In genomic region chr12:3077572-3078081, GRCh38 we compare ENCODE assay signal across 8 cellular contexts. TPM values are rescaled to one million over a fixed set of nuclear protein-coding genes. Genes with fewer than 3 reads are reported as not detected.
A peak's percentile ranks its signal among the peaks of the same experiment; 100 is the strongest.
DNase-seq lines count a peak whose midpoint lies in the region; ATAC-seq lines count a peak whose summit lies in the region.

No MANE protein-coding gene starts in this region.

- H3K4me3 ChIP-seq in ectodermal cell (ENCODE audit: insufficient read depth, low read depth, low read length), result peak overlapping the region; percentile 62
- H3K4me3 ChIP-seq in muscle layer of colon (ENCODE audit: low read depth in 1 of 2, low read length in 2 of 2), result peak overlapping the region; percentile 55 to 83

- H3K27ac ChIP-seq in ectodermal cell (ENCODE audit: insufficient read depth, low read depth, low read length, poor library complexity, severe bottlenecking) (no peak overlapping the region), muscle layer of colon (ENCODE audit: low read depth, low read length) (peak overlapping the region; percentile 80)

- H3K4me1 ChIP-seq in ectodermal cell (ENCODE audit: control insufficient read depth, insufficient read depth, low read length) (peaks cover 8% of the 10 kb centered on the region), muscle layer of colon (ENCODE audit: insufficient read depth, low read length) (peaks cover 39% of the 10 kb centered on the region)

- no peaks in the 10 kb centered on the region for H3K9me3 ChIP-seq in ectodermal cell (ENCODE audit: control insufficient read depth, low read length)
- no peaks in the 10 kb centered on the region for H3K9me3 ChIP-seq in muscle layer of colon (ENCODE audit: low read length)

- H3K36me3 ChIP-seq in ectodermal cell (ENCODE audit: control insufficient read depth, insufficient read depth, low read length), result no peaks in the 10 kb centered on the region
- H3K36me3 ChIP-seq in muscle layer of colon (ENCODE audit: insufficient read depth, low read length), result no peaks in the 10 kb centered on the region

- 3% methylated on average over 32 of the region's 32 CpGs for WGBS in ectodermal cell, 2 experiments

- no peak overlapping the region for H3K9ac ChIP-seq in muscle layer of colon (ENCODE audit: low read length)

- H3K27me3 ChIP-seq in ectodermal cell (ENCODE audit: control insufficient read depth, insufficient read depth, low read length, poor library complexity, severe bottlenecking) (peaks cover 31% of the 10 kb centered on the region), muscle layer of colon (ENCODE audit: control insufficient read depth in 1 of 2, insufficient read depth in 2 of 2, low read length in 2 of 2) (no peaks in the 10 kb centered on the region)

- peak; percentile 7 for ATAC-seq in GM19324 (IDR thresholded peaks at IDR 0.05; ENCODE audit: low FRiP score, unreplicated experiment)

- DNase-seq in RPMI7951 (ENCODE audit: low read depth) (peak; percentile 34), iPS-NIHi11 (ENCODE audit: low spot score) (no peak), cerebellar nuclear complex (lab: John Stamatoyannopoulos, UW) (no peak), foreskin melanocyte (no peak), NCI-H187 treated with DMSO at 0.1 percent for 48 hours (lab: John Stamatoyannopoulos, UW) (no peak)

RNA-seq across cellular contexts. Expression of gene TSPAN9, which starts 0.4 kb away (rescaled TPM):
- total RNA-seq in RPMI7951 (2014; rRNA removed; shearing (Covaris generic)), result 37.6 and 42.0 TPM in 2 replicates
- 29.1 TPM for polyA plus RNA-seq in ectodermal cell (2013, experiment 1 of 4)
- polyA plus RNA-seq in ectodermal cell (2013, experiment 2 of 4), result 28.2 TPM
- polyA plus RNA-seq in ectodermal cell (2013, experiment 3 of 4), result 17.7 TPM
- 21.2 TPM for polyA plus RNA-seq in ectodermal cell (2013, experiment 4 of 4)
